Comparison of ENCODE assay signal across 7 cellular contexts in genomic region chr16:30958164-30959083, GRCh38. TPM values are rescaled to one million over a fixed set of nuclear protein-coding genes. Genes with fewer than 3 reads are reported as not detected.
DNase-seq lines count a peak whose midpoint lies in the region; ATAC-seq and TF ChIP-seq lines count a peak whose summit lies in the region.

No MANE protein-coding gene starts in this region.

- no peak for TF ChIP-seq CTCF in WI38 (IDR thresholded peaks at IDR 0.05; ENCODE audit: low read depth, low read length)
- TF ChIP-seq CTCF in neural crest cell (conservative IDR thresholded peaks at IDR 0.05) = no peak

- H3K27ac Mint-ChIP-seq in neural crest cell (ENCODE audit: unreplicated experiment) = peak overlapping the region; percentile 93

- peak overlapping the region; percentile 93 for H3K4me3 Mint-ChIP-seq in neural crest cell

- peaks cover 19% of the 10 kb centered on the region for H3K36me3 Mint-ChIP-seq in neural crest cell (ENCODE audit: low read depth)

- DNase-seq in GM03348 (ENCODE audit: low spot score) (peak; percentile 91), HPDE6-E6E7 (ENCODE audit: extremely low spot score) (peak; percentile 64), fibroblast of peridontal ligament (ENCODE audit: extremely low read depth) (peak; percentile 48), neural crest cell (ENCODE audit: low read depth, low spot score) (peak; percentile 50)

- ATAC-seq in GM21360 (IDR thresholded peaks at IDR 0.05; ENCODE audit: unreplicated experiment) (peak; percentile 34), HG03457 (IDR thresholded peaks at IDR 0.05; ENCODE audit: unreplicated experiment) (no peak)

- H3K4me1 Mint-ChIP-seq in neural crest cell = peaks cover 31% of the 10 kb centered on the region

- peaks cover 8% of the 10 kb centered on the region for H3K27me3 Mint-ChIP-seq in neural crest cell (ENCODE audit: low read depth)

- peak overlapping the region; percentile 85 for H3K4me3 ChIP-seq in WI38 (ENCODE audit: low read depth, low read length)

- H3K9me3 Mint-ChIP-seq in neural crest cell = no peaks in the 10 kb centered on the region

RNA-seq across cellular contexts. Expression of gene SETD1A, which starts 0.9 kb away (rescaled TPM):
- total RNA-seq in neural crest cell = 33.4 and 35.2 TPM in 2 replicates

RNA-seq across cellular contexts. Expression of gene ORAI3, which starts 9.6 kb away (rescaled TPM):
- total RNA-seq in neural crest cell = 7.7 and 8.0 TPM in 2 replicates

RNA-seq across cellular contexts. Expression of gene HSD3B7, which starts 26.6 kb away (rescaled TPM):
- 1.9 and 2.3 TPM in 2 replicates for total RNA-seq in neural crest cell

RNA-seq across cellular contexts. Expression of gene FBXL19, which starts 35.1 kb away (rescaled TPM):
- total RNA-seq in neural crest cell = 78.1 and 84.7 TPM in 2 replicates

RNA-seq across cellular contexts. Expression of gene STX1B, which starts 52.0 kb away (rescaled TPM):
- total RNA-seq in neural crest cell = 12.1 and 14.1 TPM in 2 replicates
